Comparison of ENCODE assay signal across 28 cellular contexts in genomic region chr11:8107642-8108041, GRCh38.
"Had no signal": no experiment of that assay in that cellular context is flagged by ENCODE, and none has a peak within 500 bp of the region (broad histone marks: within the 10 kb centered on the region; RNA-seq: fewer than 3 reads in every experiment).

No MANE protein-coding gene starts in this region.

- H3K27ac ChIP-seq: adrenal gland, ascending aorta, epithelial cell of prostate had no signal

- H3K36me3 Mint-ChIP-seq: activated CD4-positive, alpha-beta memory T cell treated with anti-CD3 and anti-CD28 coated beads for 36 hours had no signal

- DNase-seq: activated CD4-positive, alpha-beta memory T cell treated with anti-CD3 and anti-CD28 coated beads for 36 hours; activated CD4-positive, alpha-beta T cell treated with anti-CD3 and anti-CD28 coated beads for 36 hours; activated CD4-positive, alpha-beta T cell treated with anti-CD3 and anti-CD28 coated beads, Interleukin-2, amount 10 ng/mL, durations not matched to agents 24 days and 14 days; activated CD4-positive, CD25-positive, alpha-beta regulatory T cell; activated CD4-positive, CD25-positive, alpha-beta regulatory T cell treated with anti-CD3 and anti-CD28 coated beads, Interleukin-2, amount 50 U/mL, for 72 hours; activated CD8-positive, alpha-beta memory T cell treated with anti-CD3 and anti-CD28 coated beads, Interleukin-2, amount 50 U/mL, for 48 hours; activated effector memory CD4-positive, alpha-beta T cell treated with anti-CD3 and anti-CD28 coated beads, Interleukin-2, amount 50 U/mL, for 16 hours; activated naive CD4-positive, alpha-beta T cell treated with anti-CD3 and anti-CD28 coated beads for 36 hours; activated naive CD8-positive, alpha-beta T cell treated with anti-CD3 and anti-CD28 coated beads for 36 hours; activated naive CD8-positive, alpha-beta T cell treated with anti-CD3 and anti-CD28 coated beads, Interleukin-2, amount 50 U/mL, for 24 hours; activated T-cell treated with anti-CD3 and anti-CD28 coated beads for 4 hours; activated T-cell treated with anti-CD3 and anti-CD28 coated beads, Interleukin-2, amount 50 U/mL, for 48 hours; adrenal gland; amygdala; cortex of kidney; dermis blood vessel endothelial cell; effector CD4-positive, alpha-beta T cell; effector memory CD8-positive, alpha-beta T cell; foreskin fibroblast; glutamatergic neuron; T-helper 2 cell had no signal

- H3K4me3 ChIP-seq: adrenal gland, ascending aorta had no signal

- H3K27ac Mint-ChIP-seq: activated CD4-positive, alpha-beta memory T cell treated with anti-CD3 and anti-CD28 coated beads for 36 hours; activated CD4-positive, alpha-beta T cell treated with anti-CD3 and anti-CD28 coated beads for 36 hours; activated CD4-positive, alpha-beta T cell treated with anti-CD3 and anti-CD28 coated beads, Interleukin-2, amount 10 ng/mL, durations not matched to agents 24 days and 14 days; activated naive CD4-positive, alpha-beta T cell treated with anti-CD3 and anti-CD28 coated beads for 36 hours; activated naive CD4-positive, alpha-beta T cell treated with anti-CD3 and anti-CD28 coated beads, Interleukin-2, amount 50 U/mL, for 24 hours; activated naive CD8-positive, alpha-beta T cell treated with anti-CD3 and anti-CD28 coated beads for 36 hours; activated naive CD8-positive, alpha-beta T cell treated with anti-CD3 and anti-CD28 coated beads, Interleukin-2, amount 50 U/mL, for 24 hours; activated T-helper 1 cell treated with anti-CD3 and anti-CD28 coated beads, Interleukin-12 subunit alpha, Interleukin-12 subunit beta, Interleukin-2, Interleukin-4 antibody, amounts not matched to agents 30 ng/mL and 10 ng/mL and 1 ng/mL, durations not matched to agents 14 hours and 24 hours and 36 hours; activated T-helper 2 cell treated with anti-CD3 and anti-CD28 coated beads, Interferon-gamma antibody, Interleukin-2, Interleukin-4, amounts not matched to agents 10 μg/mL and 5 μg/mL and 100 μg/mL, durations not matched to agents 14 hours and 24 hours and 36 hours; effector memory CD8-positive, alpha-beta T cell had no signal

- H3K27me3 ChIP-seq: adrenal gland, ascending aorta had no signal

- H3K27me3 Mint-ChIP-seq: activated CD4-positive, alpha-beta memory T cell treated with anti-CD3 and anti-CD28 coated beads for 36 hours; activated CD4-positive, alpha-beta T cell treated with anti-CD3 and anti-CD28 coated beads for 36 hours; activated CD4-positive, alpha-beta T cell treated with anti-CD3 and anti-CD28 coated beads, Interleukin-2, amount 10 ng/mL, durations not matched to agents 24 days and 14 days; activated naive CD4-positive, alpha-beta T cell treated with anti-CD3 and anti-CD28 coated beads, Interleukin-2, amount 50 U/mL, for 24 hours; activated naive CD8-positive, alpha-beta T cell treated with anti-CD3 and anti-CD28 coated beads for 36 hours; activated naive CD8-positive, alpha-beta T cell treated with anti-CD3 and anti-CD28 coated beads, Interleukin-2, amount 50 U/mL, for 24 hours; brain had no signal

- H3K9me3 Mint-ChIP-seq: activated CD4-positive, alpha-beta memory T cell treated with anti-CD3 and anti-CD28 coated beads for 36 hours; activated CD4-positive, alpha-beta T cell treated with anti-CD3 and anti-CD28 coated beads, Interleukin-2, amount 10 ng/mL, durations not matched to agents 24 days and 14 days; activated naive CD4-positive, alpha-beta T cell treated with anti-CD3 and anti-CD28 coated beads for 36 hours; activated naive CD4-positive, alpha-beta T cell treated with anti-CD3 and anti-CD28 coated beads, Interleukin-2, amount 50 U/mL, for 24 hours; activated naive CD8-positive, alpha-beta T cell treated with anti-CD3 and anti-CD28 coated beads for 36 hours; activated naive CD8-positive, alpha-beta T cell treated with anti-CD3 and anti-CD28 coated beads, Interleukin-2, amount 50 U/mL, for 24 hours; activated T-helper 1 cell treated with anti-CD3 and anti-CD28 coated beads, Interleukin-12 subunit alpha, Interleukin-12 subunit beta, Interleukin-2, Interleukin-4 antibody, amounts not matched to agents 30 ng/mL and 10 ng/mL and 1 ng/mL, durations not matched to agents 14 hours and 24 hours and 36 hours; activated T-helper 2 cell treated with anti-CD3 and anti-CD28 coated beads, Interferon-gamma antibody, Interleukin-2, Interleukin-4, amounts not matched to agents 10 μg/mL and 5 μg/mL and 100 μg/mL, durations not matched to agents 14 hours and 24 hours and 36 hours; central memory CD8-positive, alpha-beta T cell; effector memory CD8-positive, alpha-beta T cell had no signal

- H3K4me3 Mint-ChIP-seq: activated CD4-positive, alpha-beta memory T cell treated with anti-CD3 and anti-CD28 coated beads for 36 hours; activated CD4-positive, alpha-beta T cell treated with anti-CD3 and anti-CD28 coated beads for 36 hours; activated CD4-positive, alpha-beta T cell treated with anti-CD3 and anti-CD28 coated beads, Interleukin-2, amount 10 ng/mL, durations not matched to agents 24 days and 14 days; activated naive CD4-positive, alpha-beta T cell treated with anti-CD3 and anti-CD28 coated beads for 36 hours; activated naive CD4-positive, alpha-beta T cell treated with anti-CD3 and anti-CD28 coated beads, Interleukin-2, amount 50 U/mL, for 24 hours; activated naive CD8-positive, alpha-beta T cell treated with anti-CD3 and anti-CD28 coated beads for 36 hours; activated naive CD8-positive, alpha-beta T cell treated with anti-CD3 and anti-CD28 coated beads, Interleukin-2, amount 50 U/mL, for 24 hours; activated T-helper 1 cell treated with anti-CD3 and anti-CD28 coated beads, Interleukin-12 subunit alpha, Interleukin-12 subunit beta, Interleukin-2, Interleukin-4 antibody, amounts not matched to agents 30 ng/mL and 10 ng/mL and 1 ng/mL, durations not matched to agents 14 hours and 24 hours and 36 hours; brain; central memory CD8-positive, alpha-beta T cell; effector memory CD8-positive, alpha-beta T cell had no signal

- ATAC-seq: activated CD4-positive, alpha-beta T cell treated with anti-CD3 and anti-CD28 coated beads for 36 hours; activated naive CD8-positive, alpha-beta T cell treated with anti-CD3 and anti-CD28 coated beads, Interleukin-2, amount 50 U/mL, for 24 hours; effector memory CD8-positive, alpha-beta T cell had no signal

- H3K4me1 ChIP-seq: adrenal gland, ascending aorta had no signal

- H3K9me3 ChIP-seq: adrenal gland, ascending aorta had no signal

- H3K4me1 Mint-ChIP-seq: activated CD4-positive, alpha-beta T cell treated with anti-CD3 and anti-CD28 coated beads for 36 hours; activated CD4-positive, alpha-beta T cell treated with anti-CD3 and anti-CD28 coated beads, Interleukin-2, amount 10 ng/mL, durations not matched to agents 24 days and 14 days; activated naive CD4-positive, alpha-beta T cell treated with anti-CD3 and anti-CD28 coated beads, Interleukin-2, amount 50 U/mL, for 24 hours; activated naive CD8-positive, alpha-beta T cell treated with anti-CD3 and anti-CD28 coated beads for 36 hours; activated naive CD8-positive, alpha-beta T cell treated with anti-CD3 and anti-CD28 coated beads, Interleukin-2, amount 50 U/mL, for 24 hours; central memory CD8-positive, alpha-beta T cell had no signal
